ENCODE assay signal across 3 cellular contexts in the genomic region with DNA sequence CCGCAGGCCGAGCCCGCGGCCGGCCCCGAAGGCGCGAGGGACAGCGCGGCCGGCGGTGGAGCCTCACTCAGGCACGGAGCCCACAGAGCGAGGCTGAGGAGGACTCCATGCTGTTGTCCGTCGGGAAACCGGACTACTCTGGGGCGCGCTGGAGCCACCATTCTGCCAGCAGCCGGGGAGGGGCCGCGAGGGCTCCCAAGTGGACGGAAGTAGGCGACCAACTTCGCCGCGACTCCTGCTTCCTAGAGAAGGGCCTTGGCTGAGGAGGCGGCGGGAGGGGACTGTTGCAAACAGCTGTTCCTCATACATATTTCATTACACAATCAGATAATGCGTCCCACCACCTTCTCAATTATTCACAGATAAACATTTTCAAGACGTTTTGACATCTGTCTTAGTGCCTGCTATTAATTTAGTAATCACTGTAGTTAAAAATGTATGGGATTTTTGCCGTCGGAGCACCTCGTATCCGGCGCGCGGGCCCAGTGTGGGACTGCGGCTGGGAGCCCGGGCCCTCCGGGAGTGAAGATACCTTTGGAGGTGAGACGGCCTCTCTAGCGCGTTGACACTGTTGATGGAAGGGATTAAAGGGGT.
A peak's percentile ranks its signal among the peaks of the same experiment; 100 is the strongest.
TF ChIP-seq lines count a peak whose summit lies in the region.

No MANE protein-coding gene starts in this region.

TF ChIP-seq in GM23338, 12 proteins besides CTCF, POLR2A, EP300 and RAD21:
- TF ChIP-seq ZNF114 (CRISPR knock-in tag; IDR thresholded peaks at IDR 0.05) = no peak
- peak; percentile 85 for TF ChIP-seq EZH2 (IDR thresholded peaks at IDR 0.05; ENCODE audit: low read depth, unreplicated experiment)
- no peak for TF ChIP-seq CREB1 (CRISPR knock-in tag; IDR thresholded peaks at IDR 0.05; ENCODE audit: low read depth)

TF ChIP-seq in H1, 55 proteins besides CTCF, POLR2A, EP300 and RAD21 (continues in another document):
- TF ChIP-seq SIX5 (IDR thresholded peaks at IDR 0.05; ENCODE audit: low read depth, low read length) = no peak
- TF ChIP-seq SAP30 (IDR thresholded peaks at IDR 0.05; ENCODE audit: insufficient read depth, insufficient replicate concordance, low read length) = no peak
- TF ChIP-seq PHF8 (conservative IDR thresholded peaks at IDR 0.05; ENCODE audit: low read depth, low read length) = no peak
- no peak for TF ChIP-seq TEAD4 (IDR thresholded peaks at IDR 0.05; ENCODE audit: low read depth, low read length)
- TF ChIP-seq BCL11A (IDR thresholded peaks at IDR 0.05; ENCODE audit: low read depth in 2 of 2, low read length in 2 of 2) = no peak
- no peak for TF ChIP-seq CREB1 (IDR thresholded peaks at IDR 0.05)
- TF ChIP-seq CBX5 (IDR thresholded peaks at IDR 0.05; ENCODE audit: low read depth, low read length) = no peak
- no peak for TF ChIP-seq KDM1A (IDR thresholded peaks at IDR 0.05; ENCODE audit: borderline replicate concordance, low read length)
- TF ChIP-seq, protein P1, sequence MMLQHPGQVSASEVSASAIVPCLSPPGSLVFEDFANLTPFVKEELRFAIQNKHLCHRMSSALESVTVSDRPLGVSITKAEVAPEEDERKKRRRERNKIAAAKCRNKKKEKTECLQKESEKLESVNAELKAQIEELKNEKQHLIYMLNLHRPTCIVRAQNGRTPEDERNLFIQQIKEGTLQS (IDR thresholded peaks at IDR 0.05; ENCODE audit: insufficient read depth, low read depth, low read length) = no peak
- TF ChIP-seq HDAC2 (IDR thresholded peaks at IDR 0.05; ENCODE audit: borderline replicate concordance in 1 of 2, low read depth in 2 of 2, low read length in 2 of 2) = no peak
- TF ChIP-seq, protein P2, sequence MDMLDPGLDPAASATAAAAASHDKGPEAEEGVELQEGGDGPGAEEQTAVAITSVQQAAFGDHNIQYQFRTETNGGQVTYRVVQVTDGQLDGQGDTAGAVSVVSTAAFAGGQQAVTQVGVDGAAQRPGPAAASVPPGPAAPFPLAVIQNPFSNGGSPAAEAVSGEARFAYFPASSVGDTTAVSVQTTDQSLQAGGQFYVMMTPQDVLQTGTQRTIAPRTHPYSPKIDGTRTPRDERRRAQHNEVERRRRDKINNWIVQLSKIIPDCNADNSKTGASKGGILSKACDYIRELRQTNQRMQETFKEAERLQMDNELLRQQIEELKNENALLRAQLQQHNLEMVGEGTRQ (IDR thresholded peaks at IDR 0.05; ENCODE audit: low read length) = no peak
- TF ChIP-seq SP2 (IDR thresholded peaks at IDR 0.05; ENCODE audit: low read length) = no peak
- TF ChIP-seq, protein P3, sequence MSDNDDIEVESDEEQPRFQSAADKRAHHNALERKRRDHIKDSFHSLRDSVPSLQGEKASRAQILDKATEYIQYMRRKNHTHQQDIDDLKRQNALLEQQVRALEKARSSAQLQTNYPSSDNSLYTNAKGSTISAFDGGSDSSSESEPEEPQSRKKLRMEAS (IDR thresholded peaks at IDR 0.05) = peak; percentile 11; the same call in 1 of the 2 replicates
- TF ChIP-seq GABPA (IDR thresholded peaks at IDR 0.05; ENCODE audit: borderline replicate concordance, insufficient read depth, low read length) = 0 out of 2 replicates have a peak, but pooled peaks have one; percentile 13
- TF ChIP-seq EZH2 (IDR thresholded peaks at IDR 0.05; ENCODE audit: low read depth, low read length, severe bottlenecking) = no peak
- TF ChIP-seq HDAC6 (IDR thresholded peaks at IDR 0.05; ENCODE audit: low read depth, low read length) = no peak
- TF ChIP-seq CHD2 (IDR thresholded peaks at IDR 0.05; ENCODE audit: low read length) = no peak
- TF ChIP-seq CTBP2 (IDR thresholded peaks at IDR 0.05; ENCODE audit: borderline replicate concordance, insufficient read depth, insufficient read length, low read length) = peak; percentile 69
- TF ChIP-seq CHD1 (IDR thresholded peaks at IDR 0.05; ENCODE audit: low read depth, low read length) = no peak
- TF ChIP-seq RXRA (IDR thresholded peaks at IDR 0.05; ENCODE audit: insufficient read depth, low read depth, low read length) = no peak
- no peak for TF ChIP-seq TAF7 (optimal IDR thresholded peaks at IDR 0.05; ENCODE audit: borderline replicate concordance, low read depth, low read length)
- no peak for TF ChIP-seq BRCA1 (IDR thresholded peaks at IDR 0.05; ENCODE audit: low read depth, low read length)

TF ChIP-seq in neural cell, 6 proteins besides CTCF, POLR2A, EP300 and RAD21:
- TF ChIP-seq, protein P4, sequence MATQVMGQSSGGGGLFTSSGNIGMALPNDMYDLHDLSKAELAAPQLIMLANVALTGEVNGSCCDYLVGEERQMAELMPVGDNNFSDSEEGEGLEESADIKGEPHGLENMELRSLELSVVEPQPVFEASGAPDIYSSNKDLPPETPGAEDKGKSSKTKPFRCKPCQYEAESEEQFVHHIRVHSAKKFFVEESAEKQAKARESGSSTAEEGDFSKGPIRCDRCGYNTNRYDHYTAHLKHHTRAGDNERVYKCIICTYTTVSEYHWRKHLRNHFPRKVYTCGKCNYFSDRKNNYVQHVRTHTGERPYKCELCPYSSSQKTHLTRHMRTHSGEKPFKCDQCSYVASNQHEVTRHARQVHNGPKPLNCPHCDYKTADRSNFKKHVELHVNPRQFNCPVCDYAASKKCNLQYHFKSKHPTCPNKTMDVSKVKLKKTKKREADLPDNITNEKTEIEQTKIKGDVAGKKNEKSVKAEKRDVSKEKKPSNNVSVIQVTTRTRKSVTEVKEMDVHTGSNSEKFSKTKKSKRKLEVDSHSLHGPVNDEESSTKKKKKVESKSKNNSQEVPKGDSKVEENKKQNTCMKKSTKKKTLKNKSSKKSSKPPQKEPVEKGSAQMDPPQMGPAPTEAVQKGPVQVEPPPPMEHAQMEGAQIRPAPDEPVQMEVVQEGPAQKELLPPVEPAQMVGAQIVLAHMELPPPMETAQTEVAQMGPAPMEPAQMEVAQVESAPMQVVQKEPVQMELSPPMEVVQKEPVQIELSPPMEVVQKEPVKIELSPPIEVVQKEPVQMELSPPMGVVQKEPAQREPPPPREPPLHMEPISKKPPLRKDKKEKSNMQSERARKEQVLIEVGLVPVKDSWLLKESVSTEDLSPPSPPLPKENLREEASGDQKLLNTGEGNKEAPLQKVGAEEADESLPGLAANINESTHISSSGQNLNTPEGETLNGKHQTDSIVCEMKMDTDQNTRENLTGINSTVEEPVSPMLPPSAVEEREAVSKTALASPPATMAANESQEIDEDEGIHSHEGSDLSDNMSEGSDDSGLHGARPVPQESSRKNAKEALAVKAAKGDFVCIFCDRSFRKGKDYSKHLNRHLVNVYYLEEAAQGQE (IDR thresholded peaks at IDR 0.05; ENCODE audit: borderline replicate concordance) = no peak
- TF ChIP-seq TAF1 (IDR thresholded peaks at IDR 0.05; ENCODE audit: low read depth) (no peak), SMC3 (conservative IDR thresholded peaks at IDR 0.05; ENCODE audit: poor library complexity) (no peak), MXI1 (conservative IDR thresholded peaks at IDR 0.05; ENCODE audit: poor library complexity, severe bottlenecking) (no peak), POLR2AphosphoS5 (IDR thresholded peaks at IDR 0.05) (no peak), EZH2 (IDR thresholded peaks at IDR 0.05; ENCODE audit: borderline replicate concordance, insufficient read depth, low read length, poor library complexity, severe bottlenecking) (no peak)
